In genomic region chr22:50531546-50532352, GRCh38 we compare ENCODE assay signal across 8 cellular contexts. TPM values are rescaled to one million over a fixed set of nuclear protein-coding genes. Genes with fewer than 3 reads are reported as not detected.
DNase-seq lines count a peak whose midpoint lies in the region; ATAC-seq and TF ChIP-seq lines count a peak whose summit lies in the region.

No MANE protein-coding gene starts in this region.

- ATAC-seq in WTC11 (peak; percentile 35), HG03175 (IDR thresholded peaks at IDR 0.05; ENCODE audit: unreplicated experiment) (no peak)

- peak overlapping the region; percentile 66 for H3K9ac ChIP-seq in ES-I3 (ENCODE audit: low read depth, low read length)

- peaks cover 9% of the 10 kb centered on the region; the same call in 1 of the 2 replicates for H3K27me3 ChIP-seq in SJCRH30

- H3K9me3 ChIP-seq in ES-I3 (ENCODE audit: control insufficient read depth, insufficient read depth, low read length), result no peaks in the 10 kb centered on the region
- no peaks in the 10 kb centered on the region; the same call in 1 of the 2 replicates for H3K9me3 ChIP-seq in SJCRH30 (replicated peaks)

- H3K27ac Mint-ChIP-seq in WTC11, result no peak overlapping the region

- H3K36me3 ChIP-seq in ES-I3 (ENCODE audit: insufficient read depth, low read length) (no peaks in the 10 kb centered on the region), SJCRH30 (no peaks in the 10 kb centered on the region)

- H3K4me3 Mint-ChIP-seq in WTC11, result peak overlapping the region; percentile 72

- CTCF ChIA-PET in WTC11 (lab: Charles Lee), result interaction anchor here (0.8 to 1.3 kb wide), 7 partner anchors 24 to 501 kb away, joined by 3 to 7 read pairs (median 4); partner anchors contain the start of genes LMF2, NCAPH2 and SYCE3

- H3K36me3 Mint-ChIP-seq in WTC11, result no peaks in the 10 kb centered on the region

- DNase-seq in HuH-7 (ENCODE audit: low spot score), result peak; percentile 79
- DNase-seq in WTC11 (ENCODE audit: low spot score), result peak; percentile 68
- peak; percentile 73 for DNase-seq in choroid plexus epithelial cell (ENCODE audit: low read depth)
- DNase-seq in left kidney (ENCODE audit: low read depth, low spot score), result peak; percentile 82
- peak; percentile 69 for DNase-seq in stimulated activated CD4-positive, alpha-beta T cell treated with anti-CD3 and anti-CD28 coated beads, Interleukin-4, amount 100 ng/mL, for 24 hours
- no peak for DNase-seq in SJCRH30

- H3K4me3 ChIP-seq in choroid plexus epithelial cell (ENCODE audit: low read depth, low read length) (peak overlapping the region; percentile 62), SJCRH30 (no peak overlapping the region)

- no peak overlapping the region for H3K27ac ChIP-seq in SJCRH30

- H3K4me1 Mint-ChIP-seq in WTC11, result peaks cover 15% of the 10 kb centered on the region

- POLR2A ChIA-PET in WTC11 (lab: Charles Lee), result interaction anchor here (0.7 kb wide), 2 partner anchors 33 kb away, joined by 3 to 6 read pairs; no protein-coding TSS in a partner anchor

- no peak for TF ChIP-seq CTCF in WTC11 (IDR thresholded peaks at IDR 0.05)
- no peak for TF ChIP-seq CTCF in choroid plexus epithelial cell (conservative IDR thresholded peaks at IDR 0.05; ENCODE audit: low read depth, low read length)

- no peaks in the 10 kb centered on the region for H3K9me3 Mint-ChIP-seq in WTC11

- peaks cover 78% of the 10 kb centered on the region for H3K27me3 Mint-ChIP-seq in WTC11 (ENCODE audit: low read depth)

- H3K4me1 ChIP-seq in ES-I3 (ENCODE audit: insufficient read depth, low read length) (no peaks in the 10 kb centered on the region), SJCRH30 (peaks cover 2% of the 10 kb centered on the region; the same call in 1 of the 2 replicates)

TF ChIP-seq in WTC11, 78 proteins besides CTCF, POLR2A, EP300 and RAD21:
- no peak for TF ChIP-seq ESRRA (CRISPR knock-in tag; IDR thresholded peaks at IDR 0.05; ENCODE audit: borderline replicate concordance)
- peak; percentile 22; the same call in 1 of the 2 replicates for TF ChIP-seq FOXP1 (CRISPR knock-in tag; IDR thresholded peaks at IDR 0.05; ENCODE audit: borderline replicate concordance)
- 0 out of 2 replicates have a peak, but pooled peaks have one; percentile 14 for TF ChIP-seq SP1 (CRISPR knock-in tag; conservative IDR thresholded peaks at IDR 0.05)
TF ChIP-seq in WTC11: peak in this region for 2.

RNA-seq across cellular contexts. Expression of gene TYMP, which starts 1.9 kb away (rescaled TPM):
- total RNA-seq in WTC11 (2021), result 1.2 to 1.8 TPM (median 1.5 TPM) in 3 replicates
- 0.51 and 0.63 TPM in 2 replicates for total RNA-seq in SJCRH30 (2014; rRNA removed; shearing (Covaris generic))

RNA-seq across cellular contexts. Expression of gene SCO2, which starts 6.4 kb away (rescaled TPM):
- 1.5 to 5.5 TPM in 2 of 3 replicates, not detected in the other for total RNA-seq in WTC11 (2021)
- 0.71 and 2.1 TPM in 2 replicates for total RNA-seq in SJCRH30 (2014; rRNA removed; shearing (Covaris generic))

RNA-seq across cellular contexts. Expression of gene KLHDC7B, which starts 13.9 kb away (rescaled TPM):
- total RNA-seq in WTC11 (2021), result not detected in 3 replicates
- 0.05 and 0.10 TPM in 2 replicates for total RNA-seq in SJCRH30 (2014; rRNA removed; shearing (Covaris generic))

RNA-seq across cellular contexts. Expression of gene NCAPH2, which starts 23.7 kb away (rescaled TPM):
- total RNA-seq in WTC11 (2021), result 69.8 to 78.4 TPM (median 70.3 TPM) in 3 replicates
- 87.0 and 94.2 TPM in 2 replicates for total RNA-seq in SJCRH30 (2014; rRNA removed; shearing (Covaris generic))

RNA-seq across cellular contexts. Expression of gene LMF2, which starts 24.2 kb away (rescaled TPM):
- 38.1 to 43.7 TPM (median 39.8 TPM) in 3 replicates for total RNA-seq in WTC11 (2021)
- total RNA-seq in SJCRH30 (2014; rRNA removed; shearing (Covaris generic)), result 39.2 and 48.8 TPM in 2 replicates

Comparison
In these comparisons a context has a peak if more than half of its experiments do, and no peak if none do; other contexts are left out.
1. DNase-seq: peak in HuH-7 (single experiment), WTC11 (single experiment), choroid plexus epithelial cell (single experiment), left kidney (single experiment) and stimulated activated CD4-positive, alpha-beta T cell treated with anti-CD3 and anti-CD28 coated beads, Interleukin-4, amount 100 ng/mL, for 24 hours (single experiment); none in SJCRH30 (0 of 2).